Comparison of ENCODE assay signal across 21 cellular contexts in the genomic region with DNA sequence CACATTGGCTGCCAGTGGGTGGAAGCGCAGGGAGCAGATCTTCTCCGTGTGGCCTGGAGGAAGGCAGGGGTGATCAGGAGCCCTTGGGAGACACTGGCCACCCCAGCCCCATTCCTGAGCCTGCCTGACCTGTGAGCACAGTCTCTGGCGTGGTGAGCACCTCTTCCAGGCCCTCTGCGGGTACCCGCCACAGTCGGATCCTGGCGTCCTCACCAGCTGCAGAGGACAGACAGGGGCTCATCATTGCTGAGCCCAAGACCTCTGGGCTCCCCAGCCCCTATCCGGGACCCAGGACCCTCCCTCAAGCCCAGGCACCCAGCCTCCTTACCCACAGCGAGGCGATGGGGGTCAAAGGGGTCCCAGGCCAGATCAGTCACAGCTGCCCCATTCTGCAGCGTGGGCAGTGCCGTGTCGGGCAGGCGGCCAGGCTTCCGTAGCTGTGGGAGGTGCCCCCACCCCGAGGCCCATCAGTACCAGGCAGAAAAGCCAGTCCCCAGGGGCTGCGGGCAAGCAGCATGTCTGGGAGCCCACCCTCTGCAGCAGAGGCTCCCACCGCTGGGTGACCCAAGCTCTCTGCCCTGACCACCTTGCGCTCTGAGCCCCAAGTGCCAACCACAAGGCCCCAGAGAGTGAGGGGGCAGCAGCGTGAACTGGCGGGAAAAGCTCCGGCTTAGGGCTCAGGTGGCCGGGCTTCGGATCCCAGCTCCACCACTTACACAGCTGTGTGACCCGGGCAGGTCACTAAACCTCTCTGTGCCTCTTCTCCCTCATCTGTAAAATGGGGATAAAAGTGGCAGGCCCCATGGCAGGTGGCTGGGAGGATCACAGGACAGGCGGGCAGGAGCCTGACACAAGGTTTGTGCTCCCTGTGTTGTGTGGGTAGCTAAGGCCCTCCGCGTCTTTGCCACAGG. TPM values are rescaled to one million over a fixed set of nuclear protein-coding genes. Genes with fewer than 3 reads are reported as not detected.
A peak's percentile ranks its signal among the peaks of the same experiment; 100 is the strongest.
DNase-seq lines count a peak whose midpoint lies in the region; ATAC-seq, FAIRE-seq and TF ChIP-seq lines count a peak whose summit lies in the region.
"Had no signal": no experiment of that assay in that cellular context is flagged by ENCODE, and none has a peak within 500 bp of the region (broad histone marks: within the 10 kb centered on the region; RNA-seq: fewer than 3 reads in every experiment).

No MANE protein-coding gene starts in this region.

- TF ChIP-seq CTCF in IMR-90 (conservative IDR thresholded peaks at IDR 0.05; ENCODE audit: low read depth, low read length): no peak
- no peak for TF ChIP-seq CTCF in GM12878 (IDR thresholded peaks at IDR 0.05 in 2 of 3, conservative IDR thresholded peaks at IDR 0.05 in 1 of 3; ENCODE audit: control insufficient read depth in 2 of 3, extremely low read depth in 1 of 3, insufficient read depth in 1 of 3, low read depth in 3 of 3, low read length in 3 of 3)
- no peak for TF ChIP-seq CTCF in HFFc6 (IDR thresholded peaks at IDR 0.05)

- BruUV-seq in IMR-90 (replicated peaks; lab: Mats Ljungman, UMichigan): no TSS peak
- no TSS peak for BruUV-seq in GM12878 (replicated peaks; lab: Mats Ljungman, UMichigan)

- H3K27me3 ChIP-seq in IMR-90 (ENCODE audit: control insufficient read depth, insufficient read depth, low read length): no peaks in the 10 kb centered on the region
- H3K27me3 ChIP-seq in GM12878 (replicated peaks in 1 of 2; ENCODE audit: control insufficient read depth in 2 of 2, insufficient read depth in 2 of 2, low read length in 1 of 2): no peaks in the 10 kb centered on the region
- H3K27me3 ChIP-seq in trophoblast cell (ENCODE audit: insufficient read depth, low read length): no peaks in the 10 kb centered on the region
- H3K27me3 ChIP-seq: SJCRH30 had no signal

- H3K4me2 ChIP-seq in IMR-90 (ENCODE audit: low read depth, low read length): no peak overlapping the region
- no peak overlapping the region for H3K4me2 ChIP-seq in GM12878 (ENCODE audit: control insufficient read depth, insufficient read depth)
- no peak overlapping the region for H3K4me2 ChIP-seq in trophoblast cell (ENCODE audit: low read length)

- SMC1A ChIA-PET in GM12878 (lab: Charles Lee; ENCODE audit: uncharacterized antibody, unreplicated experiment): no interaction called here

- TF ChIP-seq RAD21 in IMR-90 (IDR thresholded peaks at IDR 0.05; ENCODE audit: low read length) (no peak), GM12878 (IDR thresholded peaks at IDR 0.05; ENCODE audit: insufficient read depth, low read depth, low read length) (no peak)

- H2AFZ ChIP-seq in IMR-90 (replicated peaks; ENCODE audit: low read length, poor library complexity) (no peak overlapping the region), GM12878 (ENCODE audit: control insufficient read depth, low read depth, low read length) (no peak overlapping the region), trophoblast cell (ENCODE audit: insufficient read depth, low read length, poor library complexity) (no peak overlapping the region)

- H3K4me1 ChIP-seq in IMR-90 (ENCODE audit: control insufficient read depth, insufficient read depth, low read length) (peaks cover 1% of the 10 kb centered on the region; the same call in 1 of the 2 replicates), GM12878 (ENCODE audit: control insufficient read depth, insufficient read depth, low read length) (peaks cover 7% of the 10 kb centered on the region), trophoblast cell (ENCODE audit: control insufficient read depth in 1 of 2, insufficient read depth in 2 of 2, low read length in 2 of 2) (peaks cover 2 to 6% of the 10 kb centered on the region in 2 experiments)
- H3K4me1 ChIP-seq: SJCRH30 had no signal

- peaks cover 2% of the 10 kb centered on the region for H3K36me3 Mint-ChIP-seq in activated naive CD4-positive, alpha-beta T cell treated with anti-CD3 and anti-CD28 coated beads, Interleukin-2, amount 50 U/mL, for 24 hours
- no peaks in the 10 kb centered on the region for H3K36me3 Mint-ChIP-seq in activated naive CD4-positive, alpha-beta T cell treated with anti-CD3 and anti-CD28 coated beads, Interleukin-2, amount 50 U/mL, for 72 hours
- no peaks in the 10 kb centered on the region for H3K36me3 Mint-ChIP-seq in HFFc6 (ENCODE audit: low read depth)

- no peak overlapping the region for H3K4me3 Mint-ChIP-seq in activated naive CD4-positive, alpha-beta T cell treated with anti-CD3 and anti-CD28 coated beads, Interleukin-2, amount 50 U/mL, for 24 hours
- H3K4me3 Mint-ChIP-seq in HFFc6: no peak overlapping the region
- H3K4me3 Mint-ChIP-seq: CD4-positive, CD25-positive, alpha-beta regulatory T cell; IgD-negative memory B cell had no signal

- no peak for TF ChIP-seq POLR2A in IMR-90 (IDR thresholded peaks at IDR 0.05; ENCODE audit: low read depth, low read length)
- 0 out of 2 replicates have a peak, but pooled peaks have one; percentile 18 for TF ChIP-seq POLR2A in GM12878 (IDR thresholded peaks at IDR 0.05; ENCODE audit: low read depth, low read length)

- no peak overlapping the region for H2BK15ac ChIP-seq in IMR-90 (ENCODE audit: low read depth, low read length)

- intact Hi-C loops in IMR-90 (cut with micrococcal nuclease): no loop called here
- intact Hi-C loops in GM12878 (cut with micrococcal nuclease; ENCODE audit: unreplicated experiment): no loop called here

- H4K91ac ChIP-seq in IMR-90 (ENCODE audit: insufficient read depth, low read depth, low read length): no peak overlapping the region
- peak overlapping the region; percentile 28 for H4K91ac ChIP-seq in trophoblast cell (ENCODE audit: low read depth, low read length)

- dilution Hi-C loops in IMR-90 (cut with HindIII; ENCODE audit: low sequenced_read_pairs, unreplicated experiment): no loop called here

- no peak overlapping the region for H4K5ac ChIP-seq in IMR-90 (ENCODE audit: low read depth, low read length)

- H4K20me1 ChIP-seq in IMR-90 (ENCODE audit: insufficient read depth, low read length): peaks cover 4% of the 10 kb centered on the region; the same call in 1 of the 2 replicates
- no peaks in the 10 kb centered on the region for H4K20me1 ChIP-seq in GM12878 (ENCODE audit: control insufficient read depth, insufficient read depth)

- H2BK12ac ChIP-seq in trophoblast cell (ENCODE audit: low read length): no peak overlapping the region

- H3K79me1 ChIP-seq in IMR-90 (ENCODE audit: low read depth in 1 of 2, low read length in 2 of 2) (no peaks in the 10 kb centered on the region), trophoblast cell (ENCODE audit: low read length) (no peaks in the 10 kb centered on the region)

- H2AK9ac ChIP-seq in IMR-90 (replicated peaks; ENCODE audit: low read depth, low read length, poor library complexity): peak overlapping the region; percentile 65

- no peaks in the 10 kb centered on the region for H3K9me3 Mint-ChIP-seq in activated naive CD4-positive, alpha-beta T cell treated with anti-CD3 and anti-CD28 coated beads, Interleukin-2, amount 50 U/mL, for 24 hours
- H3K9me3 Mint-ChIP-seq in activated naive CD4-positive, alpha-beta T cell treated with anti-CD3 and anti-CD28 coated beads, Interleukin-2, amount 50 U/mL, for 72 hours: no peaks in the 10 kb centered on the region
- no peaks in the 10 kb centered on the region for H3K9me3 Mint-ChIP-seq in HFFc6
- H3K9me3 Mint-ChIP-seq: IgD-negative memory B cell had no signal

- H2BK5ac ChIP-seq in IMR-90 (ENCODE audit: low read depth, low read length, poor library complexity, severe bottlenecking) (no peak overlapping the region), trophoblast cell (ENCODE audit: low read depth, low read length, poor library complexity) (no peak overlapping the region)

- no peak for DNase-seq in activated naive CD4-positive, alpha-beta T cell treated with anti-CD3 and anti-CD28 coated beads, Interleukin-2, amount 50 U/mL, for 72 hours (ENCODE audit: low spot score in 2 of 2)
- DNase-seq in IMR-90: no peak
- no peak for DNase-seq in GM12878 (ENCODE audit: low read depth, low spot score)
- no peak for DNase-seq in trophoblast cell
- DNase-seq in HFFc6: no peak
- DNase-seq in anterior cingulate cortex (lab: John Stamatoyannopoulos, UW): no peak
- DNase-seq: CD4-positive, CD25-positive, alpha-beta regulatory T cell; GF-D8; MM.1S; NCI-H1092; NCI-H1436 treated with DMSO at 0.1 percent for 48 hours; NCI-H2029; NCI-H345; NCI-H524 treated with DMSO at 0.1 percent for 48 hours; RPMI8226 had no signal

- no peaks in the 10 kb centered on the region for H3K9me1 ChIP-seq in IMR-90 (ENCODE audit: insufficient read depth, low read length)

- POLR2A ChIA-PET in IMR-90 (lab: Charles Lee; ENCODE audit: unreplicated experiment): no interaction called here
- POLR2A ChIA-PET in GM12878 (lab: Charles Lee): no interaction called here

- no peak overlapping the region for H2BK20ac ChIP-seq in IMR-90 (ENCODE audit: low read depth, low read length)

- no peak overlapping the region for H3K56ac ChIP-seq in IMR-90 (ENCODE audit: extremely low read depth, insufficient read depth, low read length)

- H2AK5ac ChIP-seq in IMR-90 (ENCODE audit: low read depth, low read length): peak overlapping the region; percentile 50; the same call in 1 of the 2 replicates
- no peak overlapping the region for H2AK5ac ChIP-seq in trophoblast cell (ENCODE audit: low read length)

- 95% methylated on average over 10 of the region's 28 CpGs; no CpG with 5 or more reads in 1 of the 2 experiments for WGBS in IMR-90 (ENCODE audit: extremely low coverage in 2 of 2, insufficient read length in 1 of 2), 2 experiments
- 97% methylated on average over 28 of the region's 28 CpGs for WGBS in GM12878 (ENCODE audit: insufficient coverage, insufficient replicate concordance, low lambda C conversion rate, missing lambda C conversion rate)
- WGBS in trophoblast cell (ENCODE audit: extremely low coverage, insufficient coverage, insufficient read length): no CpG with 5 or more reads among the region's 28 CpGs

- H4K8ac ChIP-seq in IMR-90 (ENCODE audit: low read depth in 2 of 2, low read length in 2 of 2) (no peak overlapping the region), trophoblast cell (ENCODE audit: low read depth, low read length) (no peak overlapping the region)

- H3K18ac ChIP-seq in IMR-90 (ENCODE audit: low read depth, low read length): no peak overlapping the region
- H3K18ac ChIP-seq in trophoblast cell (ENCODE audit: low read length): no peak overlapping the region

- H3K27me3 Mint-ChIP-seq in activated naive CD4-positive, alpha-beta T cell treated with anti-CD3 and anti-CD28 coated beads, Interleukin-2, amount 50 U/mL, for 24 hours: no peaks in the 10 kb centered on the region
- no peaks in the 10 kb centered on the region for H3K27me3 Mint-ChIP-seq in HFFc6 (ENCODE audit: insufficient read depth)
- H3K27me3 Mint-ChIP-seq: CD4-positive, CD25-positive, alpha-beta regulatory T cell; IgD-negative memory B cell had no signal

- FAIRE-seq in GM12878 (lab: Jason Lieb, UNC): no peak

- H3K36me3 ChIP-seq in IMR-90 (ENCODE audit: control insufficient read depth, insufficient read depth, low read length): peaks cover 6% of the 10 kb centered on the region; the same call in 1 of the 2 replicates
- peaks cover 4 to 35% of the 10 kb centered on the region in 2 experiments; a peak in 3 of 4 replicates for H3K36me3 ChIP-seq in GM12878 (ENCODE audit: control insufficient read depth in 2 of 2, insufficient read depth in 2 of 2, low read length in 1 of 2)
- H3K36me3 ChIP-seq in trophoblast cell (ENCODE audit: control insufficient read depth in 1 of 2, insufficient read depth in 2 of 2, low read length in 2 of 2): peaks cover 7 to 26% of the 10 kb centered on the region in 2 experiments

- RAD21 ChIA-PET in GM12878 (lab: Charles Lee; ENCODE audit: unreplicated experiment): no interaction called here

- H3K9ac ChIP-seq in IMR-90 (ENCODE audit: low read depth, low read length): no peak overlapping the region
- no peak overlapping the region for H3K9ac ChIP-seq in GM12878 (ENCODE audit: control insufficient read depth, insufficient read depth, low read length)
- no peak overlapping the region for H3K9ac ChIP-seq in trophoblast cell (ENCODE audit: low read length)

- H3K14ac ChIP-seq in IMR-90 (replicated peaks; ENCODE audit: low read depth, low read length) (no peak overlapping the region), trophoblast cell (ENCODE audit: low read length) (no peak overlapping the region)

- H3K27ac ChIP-seq in IMR-90 (ENCODE audit: insufficient read depth, low read length) (no peak overlapping the region), GM12878 (ENCODE audit: control insufficient read depth, insufficient read depth) (no peak overlapping the region), trophoblast cell (ENCODE audit: low read depth, low read length) (no peak overlapping the region)
- H3K27ac ChIP-seq: 22Rv1, HL-60, SJCRH30 had no signal

- H3K79me2 ChIP-seq in GM12878 (ENCODE audit: control insufficient read depth, insufficient read depth, low read length) (no peaks in the 10 kb centered on the region), trophoblast cell (ENCODE audit: control insufficient read depth, insufficient read depth, low read length, poor library complexity) (no peaks in the 10 kb centered on the region)

- in situ Hi-C loops in IMR-90 (cut with MboI; ENCODE audit: low sequenced_read_pairs): loop anchor here (5.0 kb wide), 1 partner anchor 36 kb away; no protein-coding TSS in a partner anchor
- in situ Hi-C loops in GM12878 (cut with MboI): loop anchor here (5.0 kb wide), 1 partner anchor 36 kb away; no protein-coding TSS in a partner anchor

- H3K9me3 ChIP-seq in IMR-90 (ENCODE audit: control insufficient read depth, insufficient read depth, low read length): no peaks in the 10 kb centered on the region
- no peaks in the 10 kb centered on the region for H3K9me3 ChIP-seq in GM12878 (replicated peaks; ENCODE audit: control insufficient read depth, insufficient read depth, low read length)
- peaks cover 6% of the 10 kb centered on the region for H3K9me3 ChIP-seq in trophoblast cell (ENCODE audit: insufficient read depth, low read depth, low read length)
- H3K9me3 ChIP-seq: SJCRH30 had no signal

- peak overlapping the region; percentile 76 for H3K27ac Mint-ChIP-seq in activated naive CD4-positive, alpha-beta T cell treated with anti-CD3 and anti-CD28 coated beads, Interleukin-2, amount 50 U/mL, for 24 hours
- H3K27ac Mint-ChIP-seq in activated naive CD4-positive, alpha-beta T cell treated with anti-CD3 and anti-CD28 coated beads, Interleukin-2, amount 50 U/mL, for 72 hours: no peak overlapping the region
- H3K27ac Mint-ChIP-seq in HFFc6: no peak overlapping the region
- H3K27ac Mint-ChIP-seq: CD4-positive, CD25-positive, alpha-beta regulatory T cell had no signal

- no peak overlapping the region for H4K12ac ChIP-seq in trophoblast cell (ENCODE audit: low read depth, low read length)

- no peak overlapping the region for H3K4ac ChIP-seq in IMR-90 (ENCODE audit: low read depth, low read length)
- H3K4ac ChIP-seq in trophoblast cell (ENCODE audit: low read depth, low read length): no peak overlapping the region

- no peak overlapping the region for H3K4me3 ChIP-seq in IMR-90 (ENCODE audit: insufficient read depth, low read depth, low read length)
- H3K4me3 ChIP-seq in GM12878: no peak overlapping the region
- no peak overlapping the region for H3K4me3 ChIP-seq in trophoblast cell (ENCODE audit: low read depth, low read length)
- H3K4me3 ChIP-seq: SJCRH30 had no signal

- H3K23ac ChIP-seq in IMR-90 (ENCODE audit: low read depth, low read length): no peak overlapping the region
- no peak overlapping the region for H3K23ac ChIP-seq in trophoblast cell (ENCODE audit: low read length)

- no peak for ATAC-seq in activated naive CD4-positive, alpha-beta T cell treated with anti-CD3 and anti-CD28 coated beads, Interleukin-2, amount 50 U/mL, for 72 hours
- ATAC-seq in IMR-90 (ENCODE audit: low read depth) (no peak), GM12878 (no peak), GM21423 (IDR thresholded peaks at IDR 0.05; ENCODE audit: unreplicated experiment) (no peak)

- TF ChIP-seq EP300 in GM12878 (IDR thresholded peaks at IDR 0.05; ENCODE audit: borderline replicate concordance in 1 of 2, control insufficient read depth in 1 of 2, low read depth in 2 of 2, low read length in 2 of 2): no peak

- no peaks in the 10 kb centered on the region for H3K4me1 Mint-ChIP-seq in activated naive CD4-positive, alpha-beta T cell treated with anti-CD3 and anti-CD28 coated beads, Interleukin-2, amount 50 U/mL, for 24 hours
- H3K4me1 Mint-ChIP-seq in HFFc6 (ENCODE audit: low read depth): no peaks in the 10 kb centered on the region

- CTCF ChIA-PET in IMR-90 (lab: Yijun Ruan, JAX) (no interaction called here), GM12878 (lab: Yijun Ruan, JAX) (interaction anchor here (1.8 kb wide), 1 partner anchor 42 kb away, joined by 5 read pairs; no protein-coding TSS in a partner anchor)

- H2BK120ac ChIP-seq in IMR-90 (ENCODE audit: low read depth, low read length) (no peak overlapping the region), trophoblast cell (ENCODE audit: insufficient read depth, low read length, poor library complexity) (no peak overlapping the region)

RNA-seq across cellular contexts. Expression of gene PAM16, which starts 10.2 kb away (rescaled TPM):
- 10 to 100 TPM; 53.7 to 63.1 TPM for total RNA-seq in activated naive CD4-positive, alpha-beta T cell treated with anti-CD3 and anti-CD28 coated beads, Interleukin-2, amount 50 U/mL, for 72 hours
- total RNA-seq in IMR-90 (2012; rRNA removed): 17.9 and 25.6 TPM in 2 replicates
- 48.4 and 69.5 TPM in 2 replicates for polyA plus RNA-seq in IMR-90 (2012; rRNA removed)
- 84.0 and 105 TPM in 2 replicates for polyA plus RNA-seq in IMR-90 (2012; cell fraction: cytosol; rRNA removed)
- 70.0 and 101 TPM in 2 replicates for polyA plus RNA-seq in IMR-90 (2012; cell fraction: nucleus; rRNA removed; ENCODE audit: low replicate concordance)
- total RNA-seq in GM12878 (2013; cell fraction: nucleolus; rRNA removed): 21.2 and 24.9 TPM in 2 replicates
- total RNA-seq in GM12878 (2014; rRNA removed): 50.2 and 55.4 TPM in 2 replicates
- 17.8 and 18.5 TPM in 2 replicates for total RNA-seq in GM12878 (2014; rRNA removed; fragmentation: Illumina TruSeq; extraction: Trizol)
- 54.9 and 61.6 TPM in 2 replicates for total RNA-seq in GM12878 (2021)
- 39.3 TPM for polyA plus RNA-seq in GM12878 (2011; ENCODE audit: low read depth)
- polyA plus RNA-seq in GM12878 (2011; rRNA removed): 22.5 and 32.8 TPM in 2 replicates
- polyA plus RNA-seq in GM12878 (2011; cell fraction: cytosol; rRNA removed): 58.1 and 79.3 TPM in 2 replicates
- polyA plus RNA-seq in GM12878 (2011; cell fraction: nucleus; rRNA removed): 47.2 and 67.5 TPM in 2 replicates
- 37.2 and 40.1 TPM in 2 replicates for polyA plus RNA-seq in GM12878 (2012)
- 8.4 and 20.7 TPM in 2 replicates for polyA plus RNA-seq in GM12878 (2014; fragmentation: Illumina TruSeq; extraction: Trizol)
- 10 to 100 TPM; 20.8 to 48.1 TPM for polyA plus RNA-seq in GM12878 (2014; fragmentation: Nextera tagmentation; extraction: Ambion mirVana)
- polyA plus RNA-seq in GM12878 (2014; rRNA removed): 94.3 and 100 TPM in 2 replicates
- 10 to 100 TPM; 72.8 to 78.7 TPM for polyA plus RNA-seq in GM12878 (2016; fragmentation: Nextera tagmentation; extraction: Ambion mirVana)
- polyA minus RNA-seq in GM12878 (2011; rRNA and poly(A)+ RNA removed): 8.5 and 14.6 TPM in 2 replicates
- polyA minus RNA-seq in GM12878 (2011; cell fraction: cytosol; rRNA and poly(A)+ RNA removed): 7.2 and 14.3 TPM in 2 replicates
- 5.3 and 10.8 TPM in 2 replicates for polyA minus RNA-seq in GM12878 (2011; cell fraction: nucleus; rRNA and poly(A)+ RNA removed)
- polyA plus RNA-seq in trophoblast cell (2013): 40.6 and 45.5 TPM in 2 replicates
- 10 to 100 TPM; 44.9 to 50.8 (median 46.1) TPM for total RNA-seq in HFFc6 (2021; fragmentation: NEBNext Ultra II Directional; extraction: Animal tissue kit (Norgen Biotek cat#: 25700))

RNA-seq across cellular contexts. Expression of gene VASN, which starts 10.4 kb away (rescaled TPM):
- not detected for total RNA-seq in activated naive CD4-positive, alpha-beta T cell treated with anti-CD3 and anti-CD28 coated beads, Interleukin-2, amount 50 U/mL, for 72 hours
- total RNA-seq in IMR-90 (2012; rRNA removed): 9.3 and 10.3 TPM in 2 replicates
- 83.8 and 87.2 TPM in 2 replicates for polyA plus RNA-seq in IMR-90 (2012; rRNA removed)
- polyA plus RNA-seq in IMR-90 (2012; cell fraction: cytosol; rRNA removed): 83.6 and 183 TPM in 2 replicates
- polyA plus RNA-seq in IMR-90 (2012; cell fraction: nucleus; rRNA removed; ENCODE audit: low replicate concordance): 42.8 and 134 TPM in 2 replicates
- not detected in 2 replicates for total RNA-seq in GM12878 (2013; cell fraction: nucleolus; rRNA removed)
- total RNA-seq in GM12878 (2014; rRNA removed): not detected in 2 replicates
- not detected in 2 replicates for total RNA-seq in GM12878 (2014; rRNA removed; fragmentation: Illumina TruSeq; extraction: Trizol)
- total RNA-seq in GM12878 (2021): 0.10 TPM in 1 of 2 replicates, not detected in the other
- 0.08 TPM for polyA plus RNA-seq in GM12878 (2011; ENCODE audit: low read depth)
- not detected in 2 replicates for polyA plus RNA-seq in GM12878 (2011; rRNA removed)
- not detected in 2 replicates for polyA plus RNA-seq in GM12878 (2011; cell fraction: cytosol; rRNA removed)
- polyA plus RNA-seq in GM12878 (2011; cell fraction: nucleus; rRNA removed): not detected in 2 replicates
- polyA plus RNA-seq in GM12878 (2012): 0.24 and 0.27 TPM in 2 replicates
- not detected in 2 replicates for polyA plus RNA-seq in GM12878 (2014; fragmentation: Illumina TruSeq; extraction: Trizol)
- polyA plus RNA-seq in GM12878 (2014; fragmentation: Nextera tagmentation; extraction: Ambion mirVana): under 1 TPM in 1 of 2 experiments, not detected in 1; 0.02 TPM
- polyA plus RNA-seq in GM12878 (2014; rRNA removed): not detected in 2 replicates
- polyA plus RNA-seq in GM12878 (2016; fragmentation: Nextera tagmentation; extraction: Ambion mirVana): under 1 TPM; 0.18 to 0.19 TPM
- polyA minus RNA-seq in GM12878 (2011; rRNA and poly(A)+ RNA removed): not detected in 2 replicates
- not detected in 2 replicates for polyA minus RNA-seq in GM12878 (2011; cell fraction: cytosol; rRNA and poly(A)+ RNA removed)
- not detected in 2 replicates for polyA minus RNA-seq in GM12878 (2011; cell fraction: nucleus; rRNA and poly(A)+ RNA removed)
- polyA plus RNA-seq in trophoblast cell (2013): 17.6 and 18.2 TPM in 2 replicates
- 100 to 1,000 TPM in 4 of 6 experiments, 10 to 100 TPM in 2; 92.0 to 131 (median 103) TPM for total RNA-seq in HFFc6 (2021; fragmentation: NEBNext Ultra II Directional; extraction: Animal tissue kit (Norgen Biotek cat#: 25700))

RNA-seq across cellular contexts. Expression of gene GLIS2, which starts 45.4 kb away (rescaled TPM):
- under 1 TPM; 0.16 to 0.80 TPM for total RNA-seq in activated naive CD4-positive, alpha-beta T cell treated with anti-CD3 and anti-CD28 coated beads, Interleukin-2, amount 50 U/mL, for 72 hours
- 0.36 and 0.56 TPM in 2 replicates for total RNA-seq in IMR-90 (2012; rRNA removed)
- 8.4 and 9.0 TPM in 2 replicates for polyA plus RNA-seq in IMR-90 (2012; rRNA removed)
- polyA plus RNA-seq in IMR-90 (2012; cell fraction: cytosol; rRNA removed): 6.1 and 12.6 TPM in 2 replicates
- 15.5 and 36.4 TPM in 2 replicates for polyA plus RNA-seq in IMR-90 (2012; cell fraction: nucleus; rRNA removed; ENCODE audit: low replicate concordance)
- total RNA-seq in GM12878 (2013; cell fraction: nucleolus; rRNA removed): 1.1 and 1.2 TPM in 2 replicates
- 0.06 TPM in 1 of 2 replicates, not detected in the other for total RNA-seq in GM12878 (2014; rRNA removed)
- total RNA-seq in GM12878 (2014; rRNA removed; fragmentation: Illumina TruSeq; extraction: Trizol): not detected in 2 replicates
- 0.51 and 0.61 TPM in 2 replicates for total RNA-seq in GM12878 (2021)
- polyA plus RNA-seq in GM12878 (2011; ENCODE audit: low read depth): 0.16 TPM
- 0.37 and 0.64 TPM in 2 replicates for polyA plus RNA-seq in GM12878 (2011; rRNA removed)
- 1.1 and 1.5 TPM in 2 replicates for polyA plus RNA-seq in GM12878 (2011; cell fraction: cytosol; rRNA removed)
- 5.1 and 6.2 TPM in 2 replicates for polyA plus RNA-seq in GM12878 (2011; cell fraction: nucleus; rRNA removed)
- polyA plus RNA-seq in GM12878 (2012): 0.67 and 0.83 TPM in 2 replicates
- polyA plus RNA-seq in GM12878 (2014; fragmentation: Illumina TruSeq; extraction: Trizol): 0.03 TPM in 1 of 2 replicates, not detected in the other
- polyA plus RNA-seq in GM12878 (2014; fragmentation: Nextera tagmentation; extraction: Ambion mirVana): not detected
- 0.14 and 0.25 TPM in 2 replicates for polyA plus RNA-seq in GM12878 (2014; rRNA removed)
- polyA plus RNA-seq in GM12878 (2016; fragmentation: Nextera tagmentation; extraction: Ambion mirVana): under 1 TPM in 1 of 2 experiments, not detected in 1; 0.21 TPM
- 0.88 and 2.1 TPM in 2 replicates for polyA minus RNA-seq in GM12878 (2011; rRNA and poly(A)+ RNA removed)
- 2.7 and 3.5 TPM in 2 replicates for polyA minus RNA-seq in GM12878 (2011; cell fraction: cytosol; rRNA and poly(A)+ RNA removed)
- polyA minus RNA-seq in GM12878 (2011; cell fraction: nucleus; rRNA and poly(A)+ RNA removed): 0.73 and 1.6 TPM in 2 replicates
- polyA plus RNA-seq in trophoblast cell (2013): 22.5 and 23.2 TPM in 2 replicates
- total RNA-seq in HFFc6 (2021; fragmentation: NEBNext Ultra II Directional; extraction: Animal tissue kit (Norgen Biotek cat#: 25700)): 10 to 100 TPM; 21.9 to 26.0 (median 23.5) TPM
- total RNA-seq: CD4-positive, CD25-positive, alpha-beta regulatory T cell had no signal
- polyA plus RNA-seq: IgD-negative memory B cell had no signal

RNA-seq across cellular contexts. Expression of gene CORO7, which starts 55.1 kb away (rescaled TPM):
- total RNA-seq in activated naive CD4-positive, alpha-beta T cell treated with anti-CD3 and anti-CD28 coated beads, Interleukin-2, amount 50 U/mL, for 72 hours: 10 to 100 TPM; 52.5 to 65.9 TPM
- total RNA-seq in IMR-90 (2012; rRNA removed): 6.3 and 7.8 TPM in 2 replicates
- polyA plus RNA-seq in IMR-90 (2012; rRNA removed): 23.6 and 26.7 TPM in 2 replicates
- 4.2 and 9.3 TPM in 2 replicates for polyA plus RNA-seq in IMR-90 (2012; cell fraction: cytosol; rRNA removed)
- polyA plus RNA-seq in IMR-90 (2012; cell fraction: nucleus; rRNA removed; ENCODE audit: low replicate concordance): 135 and 301 TPM in 2 replicates
- 187 and 203 TPM in 2 replicates for total RNA-seq in GM12878 (2013; cell fraction: nucleolus; rRNA removed)
- total RNA-seq in GM12878 (2014; rRNA removed): 43.2 and 56.5 TPM in 2 replicates
- 18.9 and 19.0 TPM in 2 replicates for total RNA-seq in GM12878 (2014; rRNA removed; fragmentation: Illumina TruSeq; extraction: Trizol)
- total RNA-seq in GM12878 (2021): 89.2 and 91.7 TPM in 2 replicates
- polyA plus RNA-seq in GM12878 (2011; ENCODE audit: low read depth): 17.8 TPM
- 11.9 and 40.0 TPM in 2 replicates for polyA plus RNA-seq in GM12878 (2011; rRNA removed)
- polyA plus RNA-seq in GM12878 (2011; cell fraction: cytosol; rRNA removed): 37.9 and 44.2 TPM in 2 replicates
- polyA plus RNA-seq in GM12878 (2011; cell fraction: nucleus; rRNA removed): 362 and 561 TPM in 2 replicates
- 49.8 and 53.5 TPM in 2 replicates for polyA plus RNA-seq in GM12878 (2012)
- polyA plus RNA-seq in GM12878 (2014; fragmentation: Illumina TruSeq; extraction: Trizol): 6.0 and 17.2 TPM in 2 replicates
- under 1 TPM; 0.64 to 0.84 TPM for polyA plus RNA-seq in GM12878 (2014; fragmentation: Nextera tagmentation; extraction: Ambion mirVana)
- polyA plus RNA-seq in GM12878 (2014; rRNA removed): 65.8 and 76.0 TPM in 2 replicates
- 10 to 100 TPM; 47.4 to 49.1 TPM for polyA plus RNA-seq in GM12878 (2016; fragmentation: Nextera tagmentation; extraction: Ambion mirVana)
- 32.8 and 55.7 TPM in 2 replicates for polyA minus RNA-seq in GM12878 (2011; rRNA and poly(A)+ RNA removed)
- polyA minus RNA-seq in GM12878 (2011; cell fraction: cytosol; rRNA and poly(A)+ RNA removed): 61.5 and 64.5 TPM in 2 replicates
- polyA minus RNA-seq in GM12878 (2011; cell fraction: nucleus; rRNA and poly(A)+ RNA removed): 68.3 and 121 TPM in 2 replicates
- polyA plus RNA-seq in trophoblast cell (2013): 18.8 and 18.9 TPM in 2 replicates
- 10 to 100 TPM; 12.1 to 20.9 (median 17.2) TPM for total RNA-seq in HFFc6 (2021; fragmentation: NEBNext Ultra II Directional; extraction: Animal tissue kit (Norgen Biotek cat#: 25700))

Comparison
In these comparisons a context has a peak if more than half of its experiments do, and no peak if none do; other contexts are left out.
1. RNA of gene GLIS2, which starts 45.4 kb away (total RNA-seq): 21.9 to 26.0 TPM in HFFc6; 0.16 to 0.80 TPM in activated naive CD4-positive, alpha-beta T cell treated with anti-CD3 and anti-CD28 coated beads, Interleukin-2, amount 50 U/mL, for 72 hours, 0.36 to 0.56 TPM in IMR-90 and 0.06 to 1.2 TPM in GM12878; every median in the first group is over 10 times any median in the second.